ENCODE assay signal across 17 cellular contexts in the genomic region with DNA sequence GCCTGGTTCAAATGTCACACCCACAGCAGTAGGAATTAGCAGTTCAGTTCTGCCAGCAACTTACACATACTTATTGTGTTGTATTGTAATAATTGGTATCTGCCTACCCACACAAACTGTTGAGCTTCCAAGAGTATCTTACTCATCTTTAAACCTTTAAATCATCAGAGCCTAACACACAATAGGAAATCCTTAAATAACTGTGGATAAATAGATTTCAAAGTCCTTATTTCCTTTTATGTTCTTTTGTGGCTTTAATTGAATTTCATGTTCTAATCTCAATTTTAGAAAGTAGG. TPM values are rescaled to one million over a fixed set of nuclear protein-coding genes. Genes with fewer than 3 reads are reported as not detected.
A peak's percentile ranks its signal among the peaks of the same experiment; 100 is the strongest.
DNase-seq lines count a peak whose midpoint lies in the region; ATAC-seq, FAIRE-seq and TF ChIP-seq lines count a peak whose summit lies in the region.
"Had no signal": no experiment of that assay in that cellular context is flagged by ENCODE, and none has a peak within 500 bp of the region (broad histone marks: within the 10 kb centered on the region; RNA-seq: fewer than 3 reads in every experiment).

No MANE protein-coding gene starts in this region.

- H3K4me3 ChIP-seq in AG10803 (ENCODE audit: low read length) (no peak overlapping the region), GM23248 (no peak overlapping the region), kidney (ENCODE audit: low read length in 2 of 2) (no peak overlapping the region), vagina (no peak overlapping the region), Peyer's patch (no peak overlapping the region), left ventricle myocardium inferior (no peak overlapping the region)
- H3K4me3 ChIP-seq: esophagus muscularis mucosa, stomach had no signal

- intact Hi-C loops in kidney (cut with DNase I) = no loop called here
- intact Hi-C loops in vagina (cut with DNase I) = no loop called here
- intact Hi-C loops in left ventricle myocardium inferior (cut with micrococcal nuclease) = no loop called here

- no peaks in the 10 kb centered on the region for H3K27me3 ChIP-seq in GM23248 (replicated peaks; ENCODE audit: insufficient read depth)
- no peaks in the 10 kb centered on the region for H3K27me3 ChIP-seq in vagina
- H3K27me3 ChIP-seq in Peyer's patch = no peaks in the 10 kb centered on the region
- H3K27me3 ChIP-seq in left ventricle myocardium inferior (ENCODE audit: low read depth) = no peaks in the 10 kb centered on the region
- H3K27me3 ChIP-seq: esophagus muscularis mucosa, stomach had no signal

- peaks cover 43% of the 10 kb centered on the region for H3K79me2 ChIP-seq in GM23248 (ENCODE audit: insufficient read depth)

- no peaks in the 10 kb centered on the region for H4K20me1 ChIP-seq in GM23248 (ENCODE audit: insufficient read depth)

- H3K36me3 ChIP-seq in GM23248 (ENCODE audit: low read depth) = no peaks in the 10 kb centered on the region
- no peaks in the 10 kb centered on the region for H3K36me3 ChIP-seq in kidney (ENCODE audit: control insufficient read depth in 1 of 2, insufficient read depth in 2 of 2, low read length in 2 of 2)
- H3K36me3 ChIP-seq in vagina = no peaks in the 10 kb centered on the region
- no peaks in the 10 kb centered on the region for H3K36me3 ChIP-seq in Peyer's patch
- H3K36me3 ChIP-seq in left ventricle myocardium inferior = peaks cover 5% of the 10 kb centered on the region
- H3K36me3 ChIP-seq: esophagus muscularis mucosa, stomach had no signal

- no peaks in the 10 kb centered on the region for H3K9me3 ChIP-seq in GM23248 (ENCODE audit: low read depth)
- H3K9me3 ChIP-seq in kidney (ENCODE audit: control insufficient read depth in 1 of 2, low read length in 2 of 2) = no peaks in the 10 kb centered on the region
- no peaks in the 10 kb centered on the region for H3K9me3 ChIP-seq in vagina
- H3K9me3 ChIP-seq in Peyer's patch = no peaks in the 10 kb centered on the region
- no peaks in the 10 kb centered on the region for H3K9me3 ChIP-seq in left ventricle myocardium inferior (replicated peaks)
- H3K9me3 ChIP-seq: esophagus muscularis mucosa, stomach had no signal

- in situ Hi-C loops in GM23248 (cut with MboI) = no loop called here

- peaks cover 7% of the 10 kb centered on the region; the same call in 1 of the 2 replicates for H3F3A ChIP-seq in GM23248 (ENCODE audit: insufficient read depth)

- no peak for ATAC-seq in HG02973 (IDR thresholded peaks at IDR 0.05; ENCODE audit: unreplicated experiment)
- ATAC-seq: activated CD8-positive, alpha-beta T cell treated with anti-CD3 and anti-CD28 coated beads for 36 hours; left cardiac atrium; Panc1 had no signal

- H2AFZ ChIP-seq in GM23248 = no peak overlapping the region

- peak; percentile 76 for FAIRE-seq in kidney (lab: Jason Lieb, UNC)

- H3K27ac ChIP-seq in GM23248 (no peak overlapping the region), VCaP (peak overlapping the region; percentile 100; the same call in 1 of the 2 replicates), kidney (ENCODE audit: low read depth in 2 of 2, low read length in 2 of 2) (no peak overlapping the region), vagina (no peak overlapping the region), Peyer's patch (no peak overlapping the region), left ventricle myocardium inferior (replicated peaks) (no peak overlapping the region)
- H3K27ac ChIP-seq: esophagus muscularis mucosa, stomach had no signal

- TF ChIP-seq POLR2A in vagina (IDR thresholded peaks at IDR 0.05) (no peak), Peyer's patch (IDR thresholded peaks at IDR 0.05) (no peak)

- peak; percentile 29 for DNase-seq in AG10803 (ENCODE audit: low read depth)
- DNase-seq in GM23248 = peak; percentile 68
- DNase-seq in kidney = no peak
- DNase-seq in vagina (ENCODE audit: extremely low spot score in 2 of 2) = no peak
- DNase-seq in Peyer's patch = no peak
- no peak for DNase-seq in left ventricle myocardium inferior
- DNase-seq: activated CD8-positive, alpha-beta T cell treated with anti-CD3 and anti-CD28 coated beads for 36 hours; AML-193; hippocampal formation; left cardiac atrium; NCI-H1694; NCI-H526; stomach had no signal

- no peak for TF ChIP-seq CTCF in AG10803 (conservative IDR thresholded peaks at IDR 0.05; ENCODE audit: low read length)
- TF ChIP-seq CTCF in VCaP (conservative IDR thresholded peaks at IDR 0.05) = no peak
- TF ChIP-seq CTCF in kidney (IDR thresholded peaks at IDR 0.05; ENCODE audit: borderline replicate concordance, extremely low read depth, insufficient read depth) = no peak
- TF ChIP-seq CTCF in vagina (IDR thresholded peaks at IDR 0.05) = no peak
- TF ChIP-seq CTCF in Peyer's patch (IDR thresholded peaks at IDR 0.05) = no peak
- TF ChIP-seq CTCF in left ventricle myocardium inferior (IDR thresholded peaks at IDR 0.05; ENCODE audit: borderline replicate concordance) = no peak

- H3K4me1 ChIP-seq in GM23248 (ENCODE audit: insufficient read depth) = peaks cover 19% of the 10 kb centered on the region
- peaks cover 2 to 9% of the 10 kb centered on the region in 2 donors for H3K4me1 ChIP-seq in kidney (ENCODE audit: control insufficient read depth in 1 of 2, insufficient read depth in 1 of 2, low read depth in 1 of 2, low read length in 2 of 2)
- peaks cover 31% of the 10 kb centered on the region for H3K4me1 ChIP-seq in vagina
- peaks cover 0 to 29% (median 3%) of the 10 kb centered on the region in 4 donors for H3K4me1 ChIP-seq in Peyer's patch
- H3K4me1 ChIP-seq in left ventricle myocardium inferior = peaks cover 55% of the 10 kb centered on the region

- H3K9ac ChIP-seq in GM23248 (no peak overlapping the region), kidney (ENCODE audit: low read length in 2 of 2) (no peak overlapping the region)

- peak overlapping the region; percentile 19 for H3K4me2 ChIP-seq in GM23248 (ENCODE audit: unreplicated experiment)

- no peaks in the 10 kb centered on the region for H3K9me2 ChIP-seq in GM23248 (ENCODE audit: insufficient read depth)

RNA-seq across cellular contexts. Expression of a gene that starts 3.9 kb away (rescaled TPM):
- 11.1 and 12.3 TPM in 2 replicates for total RNA-seq in GM23248 (2014; rRNA removed; shearing (Covaris generic))
- 5.9 and 6.0 TPM in 2 replicates for polyA plus RNA-seq in GM23248 (2016; fragmentation: Nextera tagmentation; extraction: Ambion mirVana)
- 22.8 TPM for total RNA-seq in kidney
- polyA plus RNA-seq in kidney (ENCODE audit: insufficient read depth, low read depth, low replicate concordance) = 10.8 TPM
- total RNA-seq in vagina = 17.7 TPM
- total RNA-seq in Peyer's patch = 10 to 100 TPM in 1 of 4 donors, 1 to 10 TPM in 3; 5.2 to 23.9 (median 9.3) TPM
- total RNA-seq in left ventricle myocardium inferior = 19.2 TPM

Comparison
In these comparisons a context has a peak if more than half of its experiments do, and no peak if none do; other contexts are left out.
1. DNase-seq: peak in AG10803 (single experiment) and GM23248 (single experiment); none in kidney (single experiment), vagina (0 of 2), Peyer's patch (0 of 3) and left ventricle myocardium inferior (single experiment).